In genomic region chr7:1885465-1886226, GRCh38 we compare ENCODE assay signal across 19 cellular contexts.
A peak's percentile ranks its signal among the peaks of the same experiment; 100 is the strongest.
DNase-seq lines count a peak whose midpoint lies in the region; ATAC-seq, FAIRE-seq and TF ChIP-seq lines count a peak whose summit lies in the region.
"Had no signal": no experiment of that assay in that cellular context is flagged by ENCODE, and none has a peak within 500 bp of the region (broad histone marks: within the 10 kb centered on the region; RNA-seq: fewer than 3 reads in every experiment).

No MANE protein-coding gene starts in this region.

- no peak overlapping the region for H3K27ac ChIP-seq in HepG2 (ENCODE audit: extremely low read length, insufficient read depth, low read length)
- H3K27ac ChIP-seq in right lobe of liver, result no peak overlapping the region
- peak overlapping the region; percentile 33 for H3K27ac ChIP-seq in RWPE2 (ENCODE audit: poor library complexity, severe bottlenecking)
- H3K27ac ChIP-seq in substantia nigra (ENCODE audit: low read depth, low read length, poor library complexity, severe bottlenecking), result no peak overlapping the region

- H3K4me1 Mint-ChIP-seq in stimulated activated naive B cell treated with anti-CD40 and anti-IgM and Interleukin-4, amounts not matched to agents 10 μg/mL and 1 μg/mL and 100 μg/mL, for 72 hours, result peaks cover 16 to 23% of the 10 kb centered on the region in 2 donors

- TF ChIP-seq EP300 in HepG2 (IDR thresholded peaks at IDR 0.05; ENCODE audit: low read depth in 2 of 2, low read length in 2 of 2), result no peak
- no peak for TF ChIP-seq EP300 in HepG2 (CRISPR knock-in tag; IDR thresholded peaks at IDR 0.05; ENCODE audit: borderline replicate concordance)

- DNase-seq in HepG2 (ENCODE audit: low spot score), result no peak
- DNase-seq in right lobe of liver, result no peak
- DNase-seq in RWPE2 (ENCODE audit: low spot score), result peak; percentile 54
- DNase-seq in stimulated activated naive B cell treated with anti-CD40 and anti-IgM and Interleukin-4, amounts not matched to agents 10 μg/mL and 1 μg/mL and 100 μg/mL, for 72 hours, result no peak
- DNase-seq in substantia nigra (lab: John Stamatoyannopoulos, UW), result no peak
- no peak for DNase-seq in NOMO-1 treated with dmso at 0.1 percent for 144 hours (lab: John Stamatoyannopoulos, UW; ENCODE audit: unreplicated experiment)
- no peak for DNase-seq in NCI-H526 (lab: John Stamatoyannopoulos, UW)
- DNase-seq: ACHN, DMS 273 treated with DMSO at 0.1 percent for 48 hours, GOT3, Karpas-422, NCI-H1105 treated with DMSO at 0.1 percent for 48 hours, NCI-H187 treated with DMSO at 0.1 percent for 48 hours, NCI-H446 treated with DMSO at 0.1 percent for 48 hours, NCI-H82 had no signal

- POLR2A ChIA-PET in HepG2 (lab: Yijun Ruan, JAX), result no interaction called here

- TF ChIP-seq RAD21 in HepG2 (CRISPR knock-in tag; IDR thresholded peaks at IDR 0.05), result no peak

- H3K9me3 ChIP-seq in HepG2 (ENCODE audit: low read length), result no peaks in the 10 kb centered on the region
- H3K9me3 ChIP-seq in right lobe of liver, result no peaks in the 10 kb centered on the region
- no peaks in the 10 kb centered on the region for H3K9me3 ChIP-seq in RWPE2 (ENCODE audit: severe bottlenecking)

- no peak overlapping the region for H3K9ac ChIP-seq in HepG2 (ENCODE audit: insufficient read depth, low read depth, low read length)

- CTCF ChIA-PET in HepG2 (lab: Yijun Ruan, JAX; ENCODE audit: low intra/inter-chr PET ratio, low total read pairs), result no interaction called here

- no peaks in the 10 kb centered on the region for H4K20me1 ChIP-seq in HepG2 (ENCODE audit: insufficient read depth, low read length)

- peak overlapping the region; percentile 20 for H3K27ac Mint-ChIP-seq in stimulated activated naive B cell treated with anti-CD40 and anti-IgM and Interleukin-4, amounts not matched to agents 10 μg/mL and 1 μg/mL and 100 μg/mL, for 72 hours
- H3K27ac Mint-ChIP-seq: CD8-positive, alpha-beta T cell had no signal

- no peaks in the 10 kb centered on the region for H3K27me3 Mint-ChIP-seq in stimulated activated naive B cell treated with anti-CD40 and anti-IgM and Interleukin-4, amounts not matched to agents 10 μg/mL and 1 μg/mL and 100 μg/mL, for 72 hours

- intact Hi-C loops in HepG2 (cut with micrococcal nuclease; ENCODE audit: unreplicated experiment) (no loop called here), right lobe of liver (cut with DNase I) (no loop called here)

- no peaks in the 10 kb centered on the region for H3K9me3 Mint-ChIP-seq in stimulated activated naive B cell treated with anti-CD40 and anti-IgM and Interleukin-4, amounts not matched to agents 10 μg/mL and 1 μg/mL and 100 μg/mL, for 72 hours
- H3K9me3 Mint-ChIP-seq: CD8-positive, alpha-beta T cell had no signal

- no peak overlapping the region for H3K4me3 Mint-ChIP-seq in stimulated activated naive B cell treated with anti-CD40 and anti-IgM and Interleukin-4, amounts not matched to agents 10 μg/mL and 1 μg/mL and 100 μg/mL, for 72 hours
- H3K4me3 Mint-ChIP-seq: CD8-positive, alpha-beta T cell; HFFc6 had no signal

- 96% methylated on average over 17 of the region's 28 CpGs for WGBS in HepG2 (ENCODE audit: low lambda C conversion rate)
- WGBS in right lobe of liver (ENCODE audit: insufficient coverage, low coverage, low lambda C conversion rate, missing lambda C conversion rate), result 95% methylated on average over 15 of the region's 28 CpGs

- H3K36me3 ChIP-seq in HepG2 (replicated peaks in 1 of 2; ENCODE audit: control insufficient read depth in 1 of 2, insufficient read depth in 2 of 2, low read length in 2 of 2) (peaks cover 21 to 26% of the 10 kb centered on the region in 2 experiments), right lobe of liver (no peaks in the 10 kb centered on the region), RWPE2 (ENCODE audit: low read depth) (no peaks in the 10 kb centered on the region)

- H3K27me3 ChIP-seq in HepG2 (ENCODE audit: control insufficient read depth in 1 of 2, insufficient read depth in 2 of 2, low read length in 2 of 2) (no peaks in the 10 kb centered on the region; a peak in 1 of 5 replicates), right lobe of liver (no peaks in the 10 kb centered on the region), RWPE2 (ENCODE audit: insufficient read depth, poor library complexity, severe bottlenecking) (no peaks in the 10 kb centered on the region)

- H3K4me1 ChIP-seq in HepG2 (ENCODE audit: insufficient read depth, low read length), result 0 out of 2 replicates have a peak, but pooled peaks cover 8% of the 10 kb centered on the region
- H3K4me1 ChIP-seq in right lobe of liver, result no peaks in the 10 kb centered on the region
- peaks cover 26% of the 10 kb centered on the region for H3K4me1 ChIP-seq in RWPE2 (ENCODE audit: insufficient read depth, poor library complexity, severe bottlenecking)

- no peak overlapping the region for H3K4me3 ChIP-seq in HepG2 (replicated peaks in 1 of 3; ENCODE audit: insufficient read depth in 1 of 3, low read depth in 2 of 3, low read length in 3 of 3)
- no peak overlapping the region for H3K4me3 ChIP-seq in right lobe of liver
- H3K4me3 ChIP-seq in RWPE2 (ENCODE audit: severe bottlenecking), result no peak overlapping the region

- TF ChIP-seq CTCF in HepG2 (CRISPR knock-in tag; IDR thresholded peaks at IDR 0.05), result no peak
- no peak for TF ChIP-seq CTCF in right lobe of liver (IDR thresholded peaks at IDR 0.05)
- no peak for TF ChIP-seq CTCF in RWPE2 (IDR thresholded peaks at IDR 0.05; ENCODE audit: poor library complexity, severe bottlenecking)

- ATAC-seq in HepG2 (no peak), right lobe of liver (no peak), RWPE2 (ENCODE audit: low read depth) (no peak; the same call in 2 of the 3 replicates), esophagus mucosa (peak; percentile 12)
- ATAC-seq in stimulated activated naive B cell treated with anti-CD40 and anti-IgM and Interleukin-4, amounts not matched to agents 10 μg/mL and 1 μg/mL and 100 μg/mL, for 72 hours (replicated peaks), result no peak
- ATAC-seq: CD8-positive, alpha-beta T cell; SK-N-SH treated with all-trans-retinoic acid at 6 μM for 48 hours had no signal

- no peaks in the 10 kb centered on the region for H3K79me2 ChIP-seq in HepG2 (ENCODE audit: insufficient read depth, low read length)

- no peak overlapping the region for H3K4me2 ChIP-seq in HepG2 (ENCODE audit: low read depth, low read length)

- FAIRE-seq in HepG2 (lab: Jason Lieb, UNC), result no peak

- no peak for TF ChIP-seq POLR2A in HepG2 (IDR thresholded peaks at IDR 0.05; ENCODE audit: insufficient read depth in 1 of 2, low read depth in 2 of 2, low read length in 2 of 2)
- no peak for TF ChIP-seq POLR2A in right lobe of liver (IDR thresholded peaks at IDR 0.05)

- H3K36me3 Mint-ChIP-seq in stimulated activated naive B cell treated with anti-CD40 and anti-IgM and Interleukin-4, amounts not matched to agents 10 μg/mL and 1 μg/mL and 100 μg/mL, for 72 hours, result peaks cover 33 to 55% of the 10 kb centered on the region in 2 donors

- in situ Hi-C loops in HepG2 (cut with HindIII; ENCODE audit: extremely low pct_ligation_motif_present, low pct_unique_long_range_greater_than_20kb), result no loop called here

- BruUV-seq in HepG2 (replicated peaks; lab: Mats Ljungman, UMichigan), result no TSS peak

- H2AFZ ChIP-seq in HepG2 (ENCODE audit: low read length), result no peak overlapping the region

TF ChIP-seq in HepG2, 621 proteins besides CTCF, POLR2A, EP300 and RAD21:
- no peak for TF ChIP-seq ZNF839 (CRISPR knock-in tag; IDR thresholded peaks at IDR 0.05; ENCODE audit: borderline replicate concordance)
- TF ChIP-seq RFX1 (IDR thresholded peaks at IDR 0.05), result peak; percentile 42; the same call in 1 of the 2 replicates
